In the genomic region with DNA sequence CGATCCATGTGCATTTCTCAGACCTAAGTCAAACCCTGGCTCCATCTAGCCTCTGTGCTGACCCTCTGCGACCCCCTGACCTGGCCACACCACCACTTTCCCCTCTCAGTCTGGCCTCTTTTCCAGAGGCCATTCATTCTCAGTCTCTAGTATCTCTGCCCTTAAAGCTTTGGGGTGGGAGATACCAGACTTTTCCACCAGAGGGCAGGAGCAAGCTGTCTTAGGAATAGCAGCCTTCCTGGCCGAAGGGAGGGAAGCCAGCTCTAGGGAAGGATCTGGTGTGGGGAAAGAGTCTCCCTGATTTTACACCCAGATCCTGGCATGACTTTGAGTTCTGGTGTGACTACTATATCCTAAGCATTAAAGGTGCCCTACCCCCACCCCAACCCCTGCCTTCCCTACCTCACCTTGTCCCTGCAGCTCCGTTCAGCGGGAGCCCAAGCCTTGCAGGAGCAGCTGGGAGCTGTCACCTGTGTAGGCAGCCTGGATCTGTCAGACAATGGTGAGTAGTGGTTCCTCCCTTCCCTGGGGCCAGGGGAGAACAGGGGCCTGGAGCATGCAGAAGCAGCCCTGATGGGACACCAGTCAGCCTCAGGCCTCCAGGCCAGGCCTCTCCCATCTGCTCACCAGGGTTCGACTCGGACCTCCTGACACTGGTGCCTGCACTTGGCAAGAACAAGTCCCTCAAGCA, we compare ENCODE assay signal across 8 cellular contexts. TPM values are rescaled to one million over a fixed set of nuclear protein-coding genes. Genes with fewer than 3 reads are reported as not detected.
DNase-seq lines count a peak whose midpoint lies in the region; ATAC-seq and TF ChIP-seq lines count a peak whose summit lies in the region.

No MANE protein-coding gene starts in this region.

- H3K4me1 Mint-ChIP-seq in CD4-positive, CD25-positive, alpha-beta regulatory T cell, result peaks cover 0 to 9% (median 3%) of the 10 kb centered on the region in 4 donors

- no peaks in the 10 kb centered on the region for H3K36me3 ChIP-seq in CD4-positive, CD25-positive, alpha-beta regulatory T cell (ENCODE audit: control insufficient read depth, insufficient read depth, low read length)
- H3K36me3 ChIP-seq in KMS-11 (ENCODE audit: insufficient read depth) (no peaks in the 10 kb centered on the region), SJSA1 (no peaks in the 10 kb centered on the region)

- H3K79me2 ChIP-seq in KMS-11 (ENCODE audit: insufficient read depth, low read depth), result no peaks in the 10 kb centered on the region

- H3K4me2 ChIP-seq in KMS-11, result no peak overlapping the region

- peak overlapping the region in 1 of 3 donors; percentile 77 for H3K27ac Mint-ChIP-seq in CD4-positive, CD25-positive, alpha-beta regulatory T cell

- no peak overlapping the region for H3K4me3 ChIP-seq in CD4-positive, CD25-positive, alpha-beta regulatory T cell (ENCODE audit: low read depth, low read length)
- H3K4me3 ChIP-seq in KMS-11 (IDR thresholded peaks at IDR 0.05; ENCODE audit: insufficient read depth, low read depth, low read length) (no peak overlapping the region), SJSA1 (no peak overlapping the region), cardiac fibroblast (replicated peaks in 1 of 2; ENCODE audit: low read depth in 2 of 2, low read length in 2 of 2) (no peak overlapping the region)

- peaks cover under 1% of the 10 kb centered on the region for H3K27me3 ChIP-seq in CD4-positive, CD25-positive, alpha-beta regulatory T cell (ENCODE audit: control insufficient read depth, insufficient read depth, low read length)
- peaks cover 15% of the 10 kb centered on the region; the same call in 1 of the 2 replicates for H3K27me3 ChIP-seq in KMS-11 (ENCODE audit: insufficient read depth, low read depth)
- no peaks in the 10 kb centered on the region; the same call in 1 of the 2 replicates for H3K27me3 ChIP-seq in SJSA1 (replicated peaks)

- H3K27ac ChIP-seq in CD4-positive, CD25-positive, alpha-beta regulatory T cell (ENCODE audit: insufficient read depth, low read length, poor library complexity, severe bottlenecking), result no peak overlapping the region
- H3K27ac ChIP-seq in KMS-11, result no peak overlapping the region
- H3K27ac ChIP-seq in SJSA1, result no peak overlapping the region

- peaks cover 21% of the 10 kb centered on the region for H3K27me3 Mint-ChIP-seq in CD4-positive, CD25-positive, alpha-beta regulatory T cell

- H2AFZ ChIP-seq in KMS-11 (ENCODE audit: low read depth), result no peak overlapping the region

- H3K4me3 Mint-ChIP-seq in CD4-positive, CD25-positive, alpha-beta regulatory T cell, result peak overlapping the region in 2 of 4 donors; percentile 37 to 65

- H3K9me3 ChIP-seq in CD4-positive, CD25-positive, alpha-beta regulatory T cell (ENCODE audit: control insufficient read depth in 2 of 2, low read length in 2 of 2), result no peaks in the 10 kb centered on the region
- no peaks in the 10 kb centered on the region for H3K9me3 ChIP-seq in SJSA1 (replicated peaks)

- H3K36me3 Mint-ChIP-seq in CD4-positive, CD25-positive, alpha-beta regulatory T cell, result no peaks in the 10 kb centered on the region

- H3K9me3 Mint-ChIP-seq in CD4-positive, CD25-positive, alpha-beta regulatory T cell, result no peaks in the 10 kb centered on the region

- no peaks in the 10 kb centered on the region for H4K20me1 ChIP-seq in KMS-11 (ENCODE audit: insufficient read depth)

- ATAC-seq in CD4-positive, CD25-positive, alpha-beta regulatory T cell (ENCODE audit: low read depth in 2 of 2), result no peak
- peak; percentile 72 for ATAC-seq in GM18511 (IDR thresholded peaks at IDR 0.05; ENCODE audit: unreplicated experiment)
- no peak for ATAC-seq in HG03520 (IDR thresholded peaks at IDR 0.05; ENCODE audit: unreplicated experiment)

- H3K9ac ChIP-seq in KMS-11, result no peak overlapping the region

- peak; percentile 73 for TF ChIP-seq CTCF in KMS-11 (conservative IDR thresholded peaks at IDR 0.05; ENCODE audit: low read depth, low read length)
- TF ChIP-seq CTCF in cardiac fibroblast (IDR thresholded peaks at IDR 0.05; ENCODE audit: low read depth, low read length), result peak; percentile 89

- peak in 2 of 3 donors; percentile 43 to 59 for DNase-seq in CD4-positive, CD25-positive, alpha-beta regulatory T cell
- DNase-seq in SJSA1 (ENCODE audit: low read depth in 1 of 2, low spot score in 2 of 2), result peak; percentile 67 to 75
- peak; percentile 86 for DNase-seq in cardiac fibroblast (ENCODE audit: low read depth in 2 of 2)
- peak; percentile 76 for DNase-seq in islet precursor cell
- DNase-seq in stromal cell of bone marrow (ENCODE audit: low read depth), result peak; percentile 59

- no peaks in the 10 kb centered on the region for H3K4me1 ChIP-seq in CD4-positive, CD25-positive, alpha-beta regulatory T cell (ENCODE audit: control insufficient read depth, insufficient read depth, low read length, poor library complexity, severe bottlenecking)
- no peaks in the 10 kb centered on the region for H3K4me1 ChIP-seq in KMS-11 (ENCODE audit: low read depth, poor library complexity, severe bottlenecking)
- no peaks in the 10 kb centered on the region for H3K4me1 ChIP-seq in SJSA1 (replicated peaks)

RNA-seq across cellular contexts. Expression of a gene that starts 6.6 kb away (rescaled TPM):
- total RNA-seq in CD4-positive, CD25-positive, alpha-beta regulatory T cell, result 0.52 TPM
- not detected for polyA plus RNA-seq in CD4-positive, CD25-positive, alpha-beta regulatory T cell
- not detected in 2 replicates for total RNA-seq in SJSA1 (2014; rRNA removed; shearing (Covaris generic))

RNA-seq across cellular contexts. Expression of a gene that starts 13.0 kb away (rescaled TPM):
- not detected for total RNA-seq in CD4-positive, CD25-positive, alpha-beta regulatory T cell
- not detected for polyA plus RNA-seq in CD4-positive, CD25-positive, alpha-beta regulatory T cell
- not detected in 2 replicates for total RNA-seq in SJSA1 (2014; rRNA removed; shearing (Covaris generic))

RNA-seq across cellular contexts. Expression of a gene that starts 35.7 kb away (rescaled TPM):
- total RNA-seq in CD4-positive, CD25-positive, alpha-beta regulatory T cell, result 21.0 TPM
- polyA plus RNA-seq in CD4-positive, CD25-positive, alpha-beta regulatory T cell, result 10 to 100 TPM; 26.3 to 32.2 (median 27.8) TPM
- 4.8 and 5.3 TPM in 2 replicates for total RNA-seq in SJSA1 (2014; rRNA removed; shearing (Covaris generic))

RNA-seq across cellular contexts. Expression of a gene that starts 56.2 kb away (rescaled TPM):
- 97.8 TPM for total RNA-seq in CD4-positive, CD25-positive, alpha-beta regulatory T cell
- 10 to 100 TPM; 73.4 to 95.7 (median 82.3) TPM for polyA plus RNA-seq in CD4-positive, CD25-positive, alpha-beta regulatory T cell
- 43.1 and 44.0 TPM in 2 replicates for total RNA-seq in SJSA1 (2014; rRNA removed; shearing (Covaris generic))

RNA-seq across cellular contexts. Expression of a gene that starts 56.3 kb away (rescaled TPM):
- 2.8 TPM for total RNA-seq in CD4-positive, CD25-positive, alpha-beta regulatory T cell
- 1 to 10 TPM; 1.9 to 2.9 (median 2.1) TPM for polyA plus RNA-seq in CD4-positive, CD25-positive, alpha-beta regulatory T cell
- total RNA-seq in SJSA1 (2014; rRNA removed; shearing (Covaris generic)), result 1.4 TPM in 1 of 2 replicates, not detected in the other
